Comparison of ENCODE assay signal across 1 cellular context in genomic region chr3:11459147-11459837, GRCh38.
TF ChIP-seq lines count a peak whose summit lies in the region.

No MANE protein-coding gene starts in this region.

TF ChIP-seq in GM23338, 12 proteins besides CTCF, POLR2A, EP300 and RAD21 (continued from another document):
- TF ChIP-seq JUNB (IDR thresholded peaks at IDR 0.05; ENCODE audit: unreplicated experiment): no peak
- no peak for TF ChIP-seq EZH2phosphoT487 (IDR thresholded peaks at IDR 0.05; ENCODE audit: unreplicated experiment)
- TF ChIP-seq STAT1 (IDR thresholded peaks at IDR 0.05; ENCODE audit: unreplicated experiment): no peak
- no peak for TF ChIP-seq ZNF462 (CRISPR knock-in tag; IDR thresholded peaks at IDR 0.05)
- TF ChIP-seq CREB1 (CRISPR knock-in tag; IDR thresholded peaks at IDR 0.05; ENCODE audit: low read depth): no peak
- TF ChIP-seq ETS1 (IDR thresholded peaks at IDR 0.05): no peak
- no peak for TF ChIP-seq EZH2 (IDR thresholded peaks at IDR 0.05; ENCODE audit: low read depth, unreplicated experiment)
- TF ChIP-seq ZNF114 (CRISPR knock-in tag; IDR thresholded peaks at IDR 0.05): no peak
- TF ChIP-seq NANOG (IDR thresholded peaks at IDR 0.05; ENCODE audit: borderline replicate concordance): no peak
